8 cellular contexts compared by ENCODE assay signal in genomic region chr2:234888442-234888841, GRCh38.
DNase-seq lines count a peak whose midpoint lies in the region; ATAC-seq and TF ChIP-seq lines count a peak whose summit lies in the region.
"Not testable (repeated sequence)": the region's sequence is repeated elsewhere in the genome, so short reads cannot be mapped to it uniquely, and the experiment has no call there.

No MANE protein-coding gene starts in this region.

- H3K27ac ChIP-seq in CD4-positive, alpha-beta T cell (ENCODE audit: low read depth, low read length); HUES6 (ENCODE audit: low read depth, low read length); left ventricle myocardium inferior (replicated peaks): not testable (repeated sequence)

- peak overlapping the region; percentile 50 for H3K4me3 ChIP-seq in HUES6 (ENCODE audit: low read depth, low read length)
- peak overlapping the region; percentile 39 for H3K4me3 ChIP-seq in left ventricle myocardium inferior

- H3K4me1 ChIP-seq in HUES6 (ENCODE audit: control insufficient read depth, insufficient read depth, low read length): peaks cover 28% of the 10 kb centered on the region
- not testable (repeated sequence) for H3K4me1 ChIP-seq in left ventricle myocardium inferior

- H3K9me3 ChIP-seq in CD4-positive, alpha-beta T cell (ENCODE audit: control insufficient read depth, low read length); HUES6 (ENCODE audit: control insufficient read depth, insufficient read depth, low read depth, low read length); left ventricle myocardium inferior (replicated peaks): not testable (repeated sequence)

- POLR2A ChIA-PET in CD4-positive, alpha-beta T cell (lab: Charles Lee); activated CD4-positive, alpha-beta memory T cell treated with anti-CD3 and anti-CD28 coated beads, Interleukin-2, amount 10 ng/mL, durations not matched to agents 7 days and 5 days (lab: Charles Lee); naive thymus-derived CD8-positive, alpha-beta T cell (lab: Charles Lee): not testable (repeated sequence)

- H3K27me3 Mint-ChIP-seq in CD4-positive, alpha-beta T cell: peaks cover 17% of the 10 kb centered on the region
- not testable (repeated sequence) for H3K27me3 Mint-ChIP-seq in activated CD4-positive, alpha-beta memory T cell treated with anti-CD3 and anti-CD28 coated beads, Interleukin-2, amount 10 ng/mL, durations not matched to agents 7 days and 5 days; activated naive CD8-positive, alpha-beta T cell
- H3K27me3 Mint-ChIP-seq in effector memory CD8-positive, alpha-beta T cell: peaks cover 33 to 45% of the 10 kb centered on the region in 2 donors
- peaks cover 3 to 21% (median 6%) of the 10 kb centered on the region in 5 donors for H3K27me3 Mint-ChIP-seq in naive thymus-derived CD8-positive, alpha-beta T cell

- ATAC-seq in CD4-positive, alpha-beta T cell (ENCODE audit: poor library complexity); effector memory CD8-positive, alpha-beta T cell (replicated peaks); naive thymus-derived CD8-positive, alpha-beta T cell: not testable (repeated sequence)

- not testable (repeated sequence) for H3K27me3 ChIP-seq in CD4-positive, alpha-beta T cell (ENCODE audit: control insufficient read depth, insufficient read depth, low read length); HUES6 (ENCODE audit: control insufficient read depth, insufficient read depth, low read length); left ventricle myocardium inferior (ENCODE audit: low read depth)

- H3K4me1 Mint-ChIP-seq in CD4-positive, alpha-beta T cell (ENCODE audit: low read depth); activated CD4-positive, alpha-beta memory T cell treated with anti-CD3 and anti-CD28 coated beads, Interleukin-2, amount 10 ng/mL, durations not matched to agents 7 days and 5 days; activated naive CD8-positive, alpha-beta T cell (ENCODE audit: low read depth); effector memory CD8-positive, alpha-beta T cell (ENCODE audit: low read depth in 2 of 2); naive thymus-derived CD8-positive, alpha-beta T cell: not testable (repeated sequence)

- H3K9me3 Mint-ChIP-seq in CD4-positive, alpha-beta T cell; activated CD4-positive, alpha-beta memory T cell treated with anti-CD3 and anti-CD28 coated beads, Interleukin-2, amount 10 ng/mL, durations not matched to agents 7 days and 5 days; activated naive CD8-positive, alpha-beta T cell (ENCODE audit: low read depth); effector memory CD8-positive, alpha-beta T cell; naive thymus-derived CD8-positive, alpha-beta T cell: not testable (repeated sequence)

- not testable (repeated sequence) for H3K36me3 ChIP-seq in HUES6 (ENCODE audit: control insufficient read depth, insufficient read depth, low read length); left ventricle myocardium inferior

- not testable (repeated sequence) for TF ChIP-seq CTCF in CD4-positive, alpha-beta T cell (IDR thresholded peaks at IDR 0.05); left ventricle myocardium inferior (IDR thresholded peaks at IDR 0.05; ENCODE audit: borderline replicate concordance)

- H3K36me3 Mint-ChIP-seq in CD4-positive, alpha-beta T cell (ENCODE audit: low read depth); activated CD4-positive, alpha-beta memory T cell treated with anti-CD3 and anti-CD28 coated beads, Interleukin-2, amount 10 ng/mL, durations not matched to agents 7 days and 5 days (ENCODE audit: low read depth); activated naive CD8-positive, alpha-beta T cell; effector memory CD8-positive, alpha-beta T cell (ENCODE audit: insufficient read depth); naive thymus-derived CD8-positive, alpha-beta T cell: not testable (repeated sequence)

- CTCF ChIA-PET in CD4-positive, alpha-beta T cell (lab: Charles Lee); activated CD4-positive, alpha-beta memory T cell treated with anti-CD3 and anti-CD28 coated beads, Interleukin-2, amount 10 ng/mL, durations not matched to agents 7 days and 5 days (lab: Charles Lee): not testable (repeated sequence)

- intact Hi-C loops in CD4-positive, alpha-beta T cell (cut with DNase I, micrococcal nuclease); left ventricle myocardium inferior (cut with micrococcal nuclease): not testable (repeated sequence)

- H3K9ac ChIP-seq in HUES6 (ENCODE audit: low read length): peak overlapping the region; percentile 42

- H3K4me3 Mint-ChIP-seq in CD4-positive, alpha-beta T cell: peak overlapping the region; percentile 30
- H3K4me3 Mint-ChIP-seq in activated CD4-positive, alpha-beta memory T cell treated with anti-CD3 and anti-CD28 coated beads, Interleukin-2, amount 10 ng/mL, durations not matched to agents 7 days and 5 days: peak overlapping the region; percentile 51
- H3K4me3 Mint-ChIP-seq in activated naive CD8-positive, alpha-beta T cell: peak overlapping the region; percentile 73
- H3K4me3 Mint-ChIP-seq in effector memory CD8-positive, alpha-beta T cell: peak overlapping the region; percentile 29 to 44
- H3K4me3 Mint-ChIP-seq in naive thymus-derived CD8-positive, alpha-beta T cell: peak overlapping the region in 9 of 10 donors; percentile 41 to 76 (median 60)

- not testable (repeated sequence) for DNase-seq in CD4-positive, alpha-beta T cell; activated CD4-positive, alpha-beta memory T cell treated with anti-CD3 and anti-CD28 coated beads, Interleukin-2, amount 10 ng/mL, durations not matched to agents 7 days and 5 days; effector memory CD8-positive, alpha-beta T cell; left ventricle myocardium inferior
- peak in 4 of 10 donors; percentile 6 to 42 (median 20) for DNase-seq in naive thymus-derived CD8-positive, alpha-beta T cell
- peak; percentile 25 for DNase-seq in stimulated activated CD8-positive, alpha-beta memory T cell treated with anti-CD3 and anti-CD28 coated beads, Interleukin-4, amount 100 ng/mL, for 48 hours

- not testable (repeated sequence) for H3K27ac Mint-ChIP-seq in CD4-positive, alpha-beta T cell; activated naive CD8-positive, alpha-beta T cell
- peak overlapping the region; percentile 26 for H3K27ac Mint-ChIP-seq in activated CD4-positive, alpha-beta memory T cell treated with anti-CD3 and anti-CD28 coated beads, Interleukin-2, amount 10 ng/mL, durations not matched to agents 7 days and 5 days
- peak overlapping the region in 1 of 2 donors; percentile 56 for H3K27ac Mint-ChIP-seq in effector memory CD8-positive, alpha-beta T cell
- H3K27ac Mint-ChIP-seq in naive thymus-derived CD8-positive, alpha-beta T cell: peak overlapping the region in 5 of 10 donors; percentile 29 to 67 (median 53)
